In genomic region chr12:22190-22529, GRCh38 we compare ENCODE assay signal across 13 cellular contexts. TPM values are rescaled to one million over a fixed set of nuclear protein-coding genes. Genes with fewer than 3 reads are reported as not detected.
DNase-seq lines count a peak whose midpoint lies in the region; ATAC-seq, FAIRE-seq and TF ChIP-seq lines count a peak whose summit lies in the region.
"Had no signal": no experiment of that assay in that cellular context is flagged by ENCODE, and none has a peak within 500 bp of the region (broad histone marks: within the 10 kb centered on the region; RNA-seq: fewer than 3 reads in every experiment).

No MANE protein-coding gene starts in this region.

- intact Hi-C loops in GM12878 (cut with micrococcal nuclease; ENCODE audit: unreplicated experiment), result no loop called here

- no peaks in the 10 kb centered on the region for H3K9me3 Mint-ChIP-seq in CD8-positive, alpha-beta memory T cell
- no peaks in the 10 kb centered on the region for H3K9me3 Mint-ChIP-seq in naive thymus-derived CD8-positive, alpha-beta T cell

- H3K79me2 ChIP-seq in GM12878 (ENCODE audit: control insufficient read depth, insufficient read depth, low read length) (no peaks in the 10 kb centered on the region), GM23248 (ENCODE audit: insufficient read depth) (no peaks in the 10 kb centered on the region)

- no peak overlapping the region for H3K27ac ChIP-seq in CD8-positive, alpha-beta memory T cell (ENCODE audit: low read depth, low read length)
- H3K27ac ChIP-seq in GM12878 (ENCODE audit: control insufficient read depth, insufficient read depth) (no peak overlapping the region), GM23248 (no peak overlapping the region)
- H3K27ac ChIP-seq: RWPE1 had no signal

- H2AFZ ChIP-seq in GM12878 (ENCODE audit: control insufficient read depth, low read depth, low read length) (no peak overlapping the region), GM23248 (no peak overlapping the region)

- H3K4me1 ChIP-seq in CD8-positive, alpha-beta memory T cell (ENCODE audit: insufficient read depth, low read length), result no peaks in the 10 kb centered on the region
- H3K4me1 ChIP-seq in GM12878 (ENCODE audit: control insufficient read depth, insufficient read depth, low read length) (peaks cover 9% of the 10 kb centered on the region), GM23248 (ENCODE audit: insufficient read depth) (no peaks in the 10 kb centered on the region)

- H3K27me3 Mint-ChIP-seq in CD8-positive, alpha-beta memory T cell, result no peaks in the 10 kb centered on the region
- H3K27me3 Mint-ChIP-seq in naive thymus-derived CD8-positive, alpha-beta T cell, result no peaks in the 10 kb centered on the region

- 0 out of 6 replicates have a peak, but pooled peaks of 2 of the 3 experiments have one; percentile 8 to 24 for TF ChIP-seq CTCF in GM12878 (IDR thresholded peaks at IDR 0.05 in 2 of 3, conservative IDR thresholded peaks at IDR 0.05 in 1 of 3; ENCODE audit: control insufficient read depth in 2 of 3, extremely low read depth in 1 of 3, insufficient read depth in 1 of 3, low read depth in 3 of 3, low read length in 3 of 3)

- SMC1A ChIA-PET in GM12878 (lab: Charles Lee; ENCODE audit: uncharacterized antibody, unreplicated experiment), result no interaction called here

- peak; percentile 50 for ATAC-seq in GM21515 (IDR thresholded peaks at IDR 0.05; ENCODE audit: unreplicated experiment)
- no peak; the same call in none of the 3 replicates for ATAC-seq in GM12878
- no peak for ATAC-seq in naive thymus-derived CD8-positive, alpha-beta T cell
- no peak for ATAC-seq in HG02884 (IDR thresholded peaks at IDR 0.05; ENCODE audit: unreplicated experiment)

- peak overlapping the region; percentile 4 to 92 (median 74) for H3K27ac Mint-ChIP-seq in CD8-positive, alpha-beta memory T cell
- peak overlapping the region in 6 of 10 donors; percentile 12 to 77 (median 62) for H3K27ac Mint-ChIP-seq in naive thymus-derived CD8-positive, alpha-beta T cell

- CTCF ChIA-PET in CD8-positive, alpha-beta memory T cell (lab: Charles Lee), result no interaction called here
- CTCF ChIA-PET in GM12878 (lab: Yijun Ruan, JAX), result no interaction called here

- H3K4me2 ChIP-seq in GM12878 (ENCODE audit: control insufficient read depth, insufficient read depth) (no peak overlapping the region), GM23248 (ENCODE audit: unreplicated experiment) (no peak overlapping the region)

- POLR2A ChIA-PET in CD8-positive, alpha-beta memory T cell (lab: Charles Lee), result no interaction called here
- POLR2A ChIA-PET in GM12878 (lab: Charles Lee), result no interaction called here
- POLR2A ChIA-PET in naive thymus-derived CD8-positive, alpha-beta T cell (lab: Charles Lee), result no interaction called here

- 66% methylated on average over 4 of the region's 4 CpGs for WGBS in GM12878 (ENCODE audit: insufficient coverage, insufficient replicate concordance, low lambda C conversion rate, missing lambda C conversion rate)
- 73 to 81% methylated on average over 4 of the region's 4 CpGs for WGBS in GM23248 (ENCODE audit: low coverage in 1 of 2, low lambda C conversion rate in 2 of 2, missing lambda C conversion rate in 2 of 2), 2 experiments

- H3K9ac ChIP-seq in GM12878 (ENCODE audit: control insufficient read depth, insufficient read depth, low read length) (no peak overlapping the region), GM23248 (no peak overlapping the region)

- H3K36me3 ChIP-seq in CD8-positive, alpha-beta memory T cell (ENCODE audit: insufficient read depth, low read length), result no peaks in the 10 kb centered on the region
- H3K36me3 ChIP-seq in GM12878 (ENCODE audit: control insufficient read depth in 2 of 2, insufficient read depth in 2 of 2, low read length in 1 of 2), result peaks cover 5 to 7% of the 10 kb centered on the region in 2 experiments; a peak in 3 of 4 replicates
- 0 out of 2 replicates have a peak, but pooled peaks cover 3% of the 10 kb centered on the region for H3K36me3 ChIP-seq in GM23248 (ENCODE audit: low read depth)

- H3K4me3 ChIP-seq in CD8-positive, alpha-beta memory T cell (ENCODE audit: low read length), result no peak overlapping the region
- H3K4me3 ChIP-seq in GM12878, result no peak overlapping the region
- no peak overlapping the region for H3K4me3 ChIP-seq in GM23248

- FAIRE-seq in GM12878 (lab: Jason Lieb, UNC), result no peak

- in situ Hi-C loops in GM12878 (cut with MboI), result no loop called here
- in situ Hi-C loops in GM23248 (cut with MboI), result no loop called here

- no peaks in the 10 kb centered on the region for H3K9me3 ChIP-seq in CD8-positive, alpha-beta memory T cell (ENCODE audit: low read length)
- no peaks in the 10 kb centered on the region for H3K9me3 ChIP-seq in GM12878 (replicated peaks; ENCODE audit: control insufficient read depth, insufficient read depth, low read length)
- no peaks in the 10 kb centered on the region for H3K9me3 ChIP-seq in GM23248 (ENCODE audit: low read depth)

- no TSS peak for BruUV-seq in GM12878 (replicated peaks; lab: Mats Ljungman, UMichigan)

- RAD21 ChIA-PET in GM12878 (lab: Charles Lee; ENCODE audit: unreplicated experiment), result no interaction called here

- no peak for TF ChIP-seq RAD21 in GM12878 (IDR thresholded peaks at IDR 0.05; ENCODE audit: insufficient read depth, low read depth, low read length)

- no peak overlapping the region for H3K4me3 Mint-ChIP-seq in CD8-positive, alpha-beta memory T cell
- H3K4me3 Mint-ChIP-seq in naive thymus-derived CD8-positive, alpha-beta T cell, result no peak overlapping the region

- H3F3A ChIP-seq in GM23248 (ENCODE audit: insufficient read depth), result no peaks in the 10 kb centered on the region

- no peaks in the 10 kb centered on the region for H3K9me2 ChIP-seq in GM23248 (ENCODE audit: insufficient read depth)

- H3K27me3 ChIP-seq in CD8-positive, alpha-beta memory T cell (ENCODE audit: insufficient read depth, low read length, poor library complexity, severe bottlenecking), result no peaks in the 10 kb centered on the region
- no peaks in the 10 kb centered on the region for H3K27me3 ChIP-seq in GM12878 (replicated peaks in 1 of 2; ENCODE audit: control insufficient read depth in 2 of 2, insufficient read depth in 2 of 2, low read length in 1 of 2)
- H3K27me3 ChIP-seq in GM23248 (replicated peaks; ENCODE audit: insufficient read depth), result no peaks in the 10 kb centered on the region

- TF ChIP-seq EP300 in GM12878 (IDR thresholded peaks at IDR 0.05; ENCODE audit: borderline replicate concordance in 1 of 2, control insufficient read depth in 1 of 2, low read depth in 2 of 2, low read length in 2 of 2), result no peak

- peaks cover 0 to 30% (median 7%) of the 10 kb centered on the region in 3 donors for H3K36me3 Mint-ChIP-seq in CD8-positive, alpha-beta memory T cell
- H3K36me3 Mint-ChIP-seq in naive thymus-derived CD8-positive, alpha-beta T cell, result peaks cover 0 to 27% (median 10%) of the 10 kb centered on the region in 3 donors

- H4K20me1 ChIP-seq in GM12878 (ENCODE audit: control insufficient read depth, insufficient read depth) (no peaks in the 10 kb centered on the region), GM23248 (ENCODE audit: insufficient read depth) (no peaks in the 10 kb centered on the region)

- no peak for TF ChIP-seq POLR2A in GM12878 (IDR thresholded peaks at IDR 0.05; ENCODE audit: low read depth, low read length)

- H3K4me1 Mint-ChIP-seq in CD8-positive, alpha-beta memory T cell, result peaks cover 11 to 20% (median 11%) of the 10 kb centered on the region in 3 donors
- H3K4me1 Mint-ChIP-seq in naive thymus-derived CD8-positive, alpha-beta T cell, result peaks cover 13 to 18% (median 17%) of the 10 kb centered on the region in 4 donors

- peak in 1 of 5 donors; percentile 35 for DNase-seq in CD8-positive, alpha-beta memory T cell
- DNase-seq in GM12878 (ENCODE audit: low read depth, low spot score) (no peak), DMS153 treated with DMSO at 0.1 percent for 48 hours (lab: John Stamatoyannopoulos, UW; ENCODE audit: unreplicated experiment) (no peak), NCI-H774 (lab: John Stamatoyannopoulos, UW) (no peak), GM23248 (no peak)
- no peak for DNase-seq in naive thymus-derived CD8-positive, alpha-beta T cell
- DNase-seq: caudate nucleus; GOT3; NCI-H2227 treated with DMSO at 0.1 percent for 48 hours; stimulated activated CD4-positive, alpha-beta T cell treated with anti-CD3 and anti-CD28 coated beads, Interleukin-12 subunit alpha, Interleukin-12 subunit beta, amount 100 ng/mL, for 4 hours had no signal

TF ChIP-seq in GM12878, 131 proteins besides CTCF, POLR2A, EP300 and RAD21 (continues in another document):
- TF ChIP-seq YY1 (IDR thresholded peaks at IDR 0.05; ENCODE audit: low read depth, low read length), result no peak
- TF ChIP-seq ASH2L (IDR thresholded peaks at IDR 0.05; ENCODE audit: borderline replicate concordance, low read depth), result no peak

RNA-seq across cellular contexts. Expression of gene IQSEC3, which starts 44.4 kb away (rescaled TPM):
- total RNA-seq in CD8-positive, alpha-beta memory T cell, result under 1 TPM; 0.53 to 0.88 TPM
- polyA plus RNA-seq in CD8-positive, alpha-beta memory T cell, result not detected
- not detected in 2 replicates for total RNA-seq in GM12878 (2013; cell fraction: nucleolus; rRNA removed)
- total RNA-seq in GM12878 (2014; rRNA removed), result not detected in 2 replicates
- total RNA-seq in GM12878 (2014; rRNA removed; fragmentation: Illumina TruSeq; extraction: Trizol), result not detected in 2 replicates
- total RNA-seq in GM12878 (2021), result not detected in 2 replicates
- not detected for polyA plus RNA-seq in GM12878 (2011; ENCODE audit: low read depth)
- polyA plus RNA-seq in GM12878 (2011; rRNA removed), result not detected in 2 replicates
- 0.01 TPM in 1 of 2 replicates, not detected in the other for polyA plus RNA-seq in GM12878 (2011; cell fraction: cytosol; rRNA removed)
- polyA plus RNA-seq in GM12878 (2011; cell fraction: nucleus; rRNA removed), result 0.03 TPM in 1 of 2 replicates, not detected in the other
- 0.04 TPM in 1 of 2 replicates, not detected in the other for polyA plus RNA-seq in GM12878 (2012)
- polyA plus RNA-seq in GM12878 (2014; fragmentation: Illumina TruSeq; extraction: Trizol), result not detected in 2 replicates
- not detected for polyA plus RNA-seq in GM12878 (2014; fragmentation: Nextera tagmentation; extraction: Ambion mirVana)
- polyA plus RNA-seq in GM12878 (2014; rRNA removed), result not detected in 2 replicates
- polyA plus RNA-seq in GM12878 (2016; fragmentation: Nextera tagmentation; extraction: Ambion mirVana), result not detected
- not detected in 2 replicates for polyA minus RNA-seq in GM12878 (2011; rRNA and poly(A)+ RNA removed)
- polyA minus RNA-seq in GM12878 (2011; cell fraction: cytosol; rRNA and poly(A)+ RNA removed), result not detected in 2 replicates
- polyA minus RNA-seq in GM12878 (2011; cell fraction: nucleus; rRNA and poly(A)+ RNA removed), result not detected in 2 replicates
- 10 to 100 TPM; 13.9 to 19.3 TPM for total RNA-seq in naive thymus-derived CD8-positive, alpha-beta T cell
- polyA plus RNA-seq in naive thymus-derived CD8-positive, alpha-beta T cell, result 1 to 10 TPM in 2 of 3 donors, under 1 TPM in 1; 0.42 to 1.1 (median 1.1) TPM
- not detected in 2 replicates for total RNA-seq in GM23248 (2014; rRNA removed; shearing (Covaris generic))
- polyA plus RNA-seq in GM23248 (2016; fragmentation: Nextera tagmentation; extraction: Ambion mirVana), result 0.03 TPM in 1 of 2 replicates, not detected in the other

Comparison
In these comparisons a context has a peak if more than half of its experiments do, and no peak if none do; other contexts are left out.
1. RNA of gene IQSEC3, which starts 44.4 kb away (total RNA-seq): 13.9 to 19.3 TPM in naive thymus-derived CD8-positive, alpha-beta T cell; 0.53 to 0.88 TPM in CD8-positive, alpha-beta memory T cell, not detected in GM12878 and not detected in GM23248; every median in the first group is over 4 times any median in the second.